Comparison of ENCODE assay signal across 17 cellular contexts in genomic region chrX:29432534-29432933, GRCh38.
DNase-seq lines count a peak whose midpoint lies in the region; ATAC-seq, FAIRE-seq and TF ChIP-seq lines count a peak whose summit lies in the region.
"Had no signal": no experiment of that assay in that cellular context is flagged by ENCODE, and none has a peak within 500 bp of the region (broad histone marks: within the 10 kb centered on the region; RNA-seq: fewer than 3 reads in every experiment).

No MANE protein-coding gene starts in this region.

- no peaks in the 10 kb centered on the region for H3K9me3 ChIP-seq in PC-3 (ENCODE audit: low read length)
- no peaks in the 10 kb centered on the region for H3K9me3 ChIP-seq in kidney (ENCODE audit: control insufficient read depth in 1 of 2, low read length in 2 of 2)
- no peaks in the 10 kb centered on the region for H3K9me3 ChIP-seq in ovary
- H3K9me3 ChIP-seq: HAP-1 had no signal

- no peak overlapping the region for H3K4me2 ChIP-seq in PC-3 (ENCODE audit: low read length)
- H3K4me2 ChIP-seq: BLaER1 treated with 17β-estradiol and CSF1 and Interleukin-3, amounts not matched to agents 10 nM and 100 nM had no signal

- CTCF ChIA-PET in PC-3 (lab: Charles Lee): no interaction called here

- H3K9me2 ChIP-seq in PC-3 (replicated peaks; ENCODE audit: low read length): no peaks in the 10 kb centered on the region

- POLR2A ChIA-PET in PC-3 (lab: Charles Lee; ENCODE audit: unreplicated experiment): no interaction called here

- H3K9ac ChIP-seq in PC-3 (ENCODE audit: low read length) (no peak overlapping the region), kidney (ENCODE audit: low read length in 2 of 2) (no peak overlapping the region)
- H3K9ac ChIP-seq: BLaER1 treated with 17β-estradiol and CSF1 and Interleukin-3, amounts not matched to agents 10 nM and 100 nM; GM23248 had no signal

- H3K27me3 ChIP-seq in PC-3 (ENCODE audit: low read length) (no peaks in the 10 kb centered on the region), ovary (no peaks in the 10 kb centered on the region)
- H3K27me3 ChIP-seq: BLaER1 treated with 17β-estradiol and CSF1 and Interleukin-3, amounts not matched to agents 10 nM and 100 nM had no signal

- no peak for DNase-seq in PC-3
- peak; percentile 3 for DNase-seq in amniotic epithelial cell (ENCODE audit: low read depth)
- DNase-seq in fibroblast of the aortic adventitia (ENCODE audit: low read depth): peak; percentile 14
- no peak for DNase-seq in kidney
- no peak for DNase-seq in activated naive CD4-positive, alpha-beta T cell treated with Interleukin-2 at 50 U/mL for 16 hours
- DNase-seq in ovary: no peak
- DNase-seq: CD4-positive, CD25-positive, alpha-beta regulatory T cell; CD8-positive, alpha-beta memory T cell; COR-L47; DMS 273 treated with DMSO at 0.1 percent for 48 hours; DMS53; DND-41; EL; GM23248 had no signal

- no peaks in the 10 kb centered on the region for H3K79me2 ChIP-seq in PC-3 (ENCODE audit: low read length)

- H3K4me1 ChIP-seq in PC-3 (ENCODE audit: insufficient read depth, low read length) (no peaks in the 10 kb centered on the region), kidney (ENCODE audit: control insufficient read depth in 1 of 2, insufficient read depth in 1 of 2, low read depth in 1 of 2, low read length in 2 of 2) (no peaks in the 10 kb centered on the region), ovary (ENCODE audit: insufficient read depth) (no peaks in the 10 kb centered on the region)
- H3K4me1 ChIP-seq: BLaER1 treated with 17β-estradiol and CSF1 and Interleukin-3, amounts not matched to agents 10 nM and 100 nM; HAP-1 had no signal

- H3K27ac ChIP-seq in PC-3 (ENCODE audit: low read length): no peak overlapping the region
- no peak overlapping the region for H3K27ac ChIP-seq in kidney (ENCODE audit: low read depth in 2 of 2, low read length in 2 of 2)
- no peak overlapping the region for H3K27ac ChIP-seq in ovary
- H3K27ac ChIP-seq: BLaER1 treated with 17β-estradiol and CSF1 and Interleukin-3, amounts not matched to agents 10 nM and 100 nM; GM23248 had no signal

- H4K20me1 ChIP-seq in PC-3 (ENCODE audit: low read length): no peaks in the 10 kb centered on the region
- H4K20me1 ChIP-seq: BLaER1 treated with 17β-estradiol and CSF1 and Interleukin-3, amounts not matched to agents 10 nM and 100 nM had no signal

- BruUV-seq in PC-3 (replicated peaks; lab: Mats Ljungman, UMichigan): no TSS peak

- TF ChIP-seq CTCF in PC-3 (conservative IDR thresholded peaks at IDR 0.05; ENCODE audit: low read depth, low read length): no peak
- TF ChIP-seq CTCF in fibroblast of the aortic adventitia (IDR thresholded peaks at IDR 0.05; ENCODE audit: insufficient read depth, low read length): no peak
- no peak for TF ChIP-seq CTCF in kidney (IDR thresholded peaks at IDR 0.05; ENCODE audit: borderline replicate concordance, extremely low read depth, insufficient read depth)
- no peak for TF ChIP-seq CTCF in ovary (IDR thresholded peaks at IDR 0.05)

- FAIRE-seq in kidney (lab: Jason Lieb, UNC): no peak
- FAIRE-seq: GM12878 had no signal

- peak; percentile 31; the same call in 1 of the 2 replicates for ATAC-seq in PC-3
- ATAC-seq: GM12878 had no signal

- H3K36me3 ChIP-seq in PC-3 (ENCODE audit: low read depth, low read length) (no peaks in the 10 kb centered on the region), kidney (ENCODE audit: control insufficient read depth in 1 of 2, insufficient read depth in 2 of 2, low read length in 2 of 2) (no peaks in the 10 kb centered on the region), ovary (no peaks in the 10 kb centered on the region)
- H3K36me3 ChIP-seq: BLaER1 treated with 17β-estradiol and CSF1 and Interleukin-3, amounts not matched to agents 10 nM and 100 nM; HAP-1 had no signal

- intact Hi-C loops in PC-3 (cut with micrococcal nuclease) (no loop called here), kidney (cut with DNase I) (no loop called here), ovary (cut with DNase I) (no loop called here)

- H3F3A ChIP-seq in PC-3 (ENCODE audit: low read length, unreplicated experiment): no peaks in the 10 kb centered on the region

- no peak overlapping the region for H2AFZ ChIP-seq in PC-3 (ENCODE audit: low read length)
- H2AFZ ChIP-seq: GM23248 had no signal

- H3K4me3 ChIP-seq in PC-3 (ENCODE audit: low read length) (no peak overlapping the region), fibroblast of the aortic adventitia (ENCODE audit: low read depth, low read length) (no peak overlapping the region), kidney (ENCODE audit: low read length in 2 of 2) (no peak overlapping the region), ovary (no peak overlapping the region)
- H3K4me3 ChIP-seq: BLaER1 treated with 17β-estradiol and CSF1 and Interleukin-3, amounts not matched to agents 10 nM and 100 nM; GM12878; GM23248; HAP-1 had no signal

- no peak for TF ChIP-seq EP300 in ovary (IDR thresholded peaks at IDR 0.05)

- TF ChIP-seq POLR2A in ovary (IDR thresholded peaks at IDR 0.05): no peak

Comparison
In these comparisons a context has a peak if more than half of its experiments do, and no peak if none do; other contexts are left out.
1. DNase-seq: peak in amniotic epithelial cell (single experiment) and fibroblast of the aortic adventitia (single experiment); none in PC-3 (single experiment), kidney (single experiment), activated naive CD4-positive, alpha-beta T cell treated with Interleukin-2 at 50 U/mL for 16 hours (single experiment) and ovary (0 of 5).